Comparison of ENCODE assay signal across 2 cellular contexts in genomic region chr10:46423550-46423949, GRCh38. TPM values are rescaled to one million over a fixed set of nuclear protein-coding genes. Genes with fewer than 3 reads are reported as not detected.
"Had no signal": no experiment of that assay in that cellular context is flagged by ENCODE, and none has a peak within 500 bp of the region (broad histone marks: within the 10 kb centered on the region; RNA-seq: fewer than 3 reads in every experiment).

No MANE protein-coding gene starts in this region.

RNA-seq across cellular contexts. Expression of gene NPY4R, which starts 42.2 kb away (rescaled TPM):
- total RNA-seq: G401, GM12878 had no signal
- polyA plus RNA-seq: GM12878 had no signal

RNA-seq across cellular contexts. Expression of gene ANXA8L1, which starts 48.0 kb away (rescaled TPM):
- total RNA-seq: G401 had no signal
